8 cellular contexts compared by ENCODE assay signal in genomic region chr17:19507673-19508326, GRCh38.
DNase-seq lines count a peak whose midpoint lies in the region; ATAC-seq lines count a peak whose summit lies in the region.

No MANE protein-coding gene starts in this region.

- peak; percentile 58 for ATAC-seq in HG03103 (IDR thresholded peaks at IDR 0.05; ENCODE audit: low read depth, unreplicated experiment)

- peak overlapping the region; percentile 83 for H3K27ac ChIP-seq in cingulate gyrus (ENCODE audit: low read depth, low read length)

- peak; percentile 31 for DNase-seq in NCI-H2107 (lab: John Stamatoyannopoulos, UW)
- no peak for DNase-seq in NCI-H2107 treated with DMSO at 0.1 percent for 48 hours (lab: John Stamatoyannopoulos, UW; ENCODE audit: unreplicated experiment)
- DNase-seq in NCI-H345 treated with DMSO at 0.1 percent for 48 hours (lab: John Stamatoyannopoulos, UW; ENCODE audit: unreplicated experiment) = peak; percentile 57
- peak; percentile 84 for DNase-seq in activated CD4-positive, alpha-beta T cell treated with anti-CD3 and anti-CD28 coated beads for 48 hours
- DNase-seq in kidney tubule cell (ENCODE audit: low spot score) = peak; percentile 92
- peak; percentile 60 to 65 for DNase-seq in stimulated activated CD4-positive, alpha-beta T cell treated with anti-CD3 and anti-CD28 coated beads, Interleukin-15, amount 100 ng/mL, for 48 hours (ENCODE audit: low read depth in 2 of 2)
